In the genomic region with DNA sequence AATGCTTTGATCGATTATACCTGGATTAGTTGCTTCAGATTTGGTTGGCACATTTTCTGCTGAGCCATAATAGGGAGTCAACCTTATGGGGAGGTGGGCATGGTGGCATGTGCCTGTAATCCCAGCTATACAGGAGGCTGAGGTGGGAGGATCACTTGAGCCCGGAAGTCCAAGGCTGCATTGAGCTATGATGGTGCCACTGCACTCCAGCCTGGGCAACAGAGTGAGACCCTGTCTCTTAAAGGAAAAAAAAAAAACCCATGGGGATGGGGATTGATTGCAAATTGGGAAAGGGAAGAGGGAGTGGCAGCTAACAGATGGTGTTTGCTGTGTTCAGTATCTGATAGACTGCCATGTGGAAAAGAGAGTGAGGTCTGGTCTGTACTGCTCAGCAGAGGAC, we compare ENCODE assay signal across 1 cellular context.
TF ChIP-seq lines count a peak whose summit lies in the region.

No MANE protein-coding gene starts in this region.

TF ChIP-seq in IMR-90, 13 proteins besides CTCF, POLR2A, EP300 and RAD21 (continued from another document):
- TF ChIP-seq, protein P1, sequence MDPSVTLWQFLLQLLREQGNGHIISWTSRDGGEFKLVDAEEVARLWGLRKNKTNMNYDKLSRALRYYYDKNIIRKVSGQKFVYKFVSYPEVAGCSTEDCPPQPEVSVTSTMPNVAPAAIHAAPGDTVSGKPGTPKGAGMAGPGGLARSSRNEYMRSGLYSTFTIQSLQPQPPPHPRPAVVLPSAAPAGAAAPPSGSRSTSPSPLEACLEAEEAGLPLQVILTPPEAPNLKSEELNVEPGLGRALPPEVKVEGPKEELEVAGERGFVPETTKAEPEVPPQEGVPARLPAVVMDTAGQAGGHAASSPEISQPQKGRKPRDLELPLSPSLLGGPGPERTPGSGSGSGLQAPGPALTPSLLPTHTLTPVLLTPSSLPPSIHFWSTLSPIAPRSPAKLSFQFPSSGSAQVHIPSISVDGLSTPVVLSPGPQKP (IDR thresholded peaks at IDR 0.05; ENCODE audit: borderline replicate concordance, low read depth, low read length): no peak
- TF ChIP-seq CEBPB (IDR thresholded peaks at IDR 0.05; ENCODE audit: low read depth, low read length): no peak
- no peak for TF ChIP-seq MXI1 (IDR thresholded peaks at IDR 0.05; ENCODE audit: borderline replicate concordance, low read depth, low read length)
